In the genomic region with DNA sequence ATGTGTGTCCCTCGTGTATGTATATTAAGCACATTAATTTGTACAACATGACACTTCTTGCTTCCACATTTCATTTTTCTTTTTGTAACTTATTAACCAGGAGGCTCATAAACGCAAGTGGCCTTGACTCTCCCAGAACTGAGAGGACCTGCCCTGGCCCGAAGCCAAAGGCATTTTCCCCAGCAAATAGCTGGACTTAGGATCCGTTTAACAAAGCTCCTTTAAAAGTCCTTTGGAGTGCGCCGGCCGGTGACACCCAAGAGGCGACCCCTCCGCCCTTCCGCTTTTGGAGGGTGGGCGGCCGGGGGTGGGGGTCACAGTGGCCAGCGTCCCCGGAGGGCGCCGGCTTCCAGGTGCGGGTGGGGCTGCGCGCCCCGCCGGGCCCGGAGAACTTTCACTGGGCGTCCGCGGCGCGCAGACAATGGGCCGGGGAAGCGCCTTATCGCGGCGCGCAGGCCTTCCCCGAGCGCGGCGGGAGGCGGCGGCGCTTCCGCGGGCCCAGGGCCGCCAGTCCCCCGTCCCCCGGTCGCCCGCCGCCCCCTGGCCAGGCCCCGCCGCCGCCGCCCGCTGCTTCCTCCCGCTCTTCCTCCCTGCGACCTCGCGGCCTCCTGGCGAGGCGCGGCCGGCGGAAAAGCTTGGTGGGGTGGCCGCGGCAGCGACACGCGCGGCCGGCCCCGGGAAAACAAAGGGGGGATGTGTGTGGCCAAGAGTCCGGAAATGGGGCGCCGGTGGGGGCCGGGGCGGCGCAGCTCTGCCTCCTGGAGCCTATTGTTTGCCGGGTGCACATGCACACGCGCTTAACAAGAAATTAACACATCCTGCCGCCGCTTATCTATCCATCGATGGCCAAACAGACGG, we compare ENCODE assay signal across 1 cellular context.
TF ChIP-seq lines count a peak whose summit lies in the region.

No MANE protein-coding gene starts in this region.

TF ChIP-seq in K562, 482 proteins besides CTCF, POLR2A, EP300 and RAD21 (continued from another document and continues in another):
- TF ChIP-seq STAT6 (CRISPR knock-in tag; IDR thresholded peaks at IDR 0.05) (no peak), PHF20 (IDR thresholded peaks at IDR 0.05; ENCODE audit: partially characterized antibody) (peak; percentile 52), ZNF830 (CRISPR knock-in tag; IDR thresholded peaks at IDR 0.05) (no peak), KDM2B (CRISPR knock-in tag; IDR thresholded peaks at IDR 0.05) (no peak), MTA1 (IDR thresholded peaks at IDR 0.05; ENCODE audit: borderline replicate concordance) (peak; percentile 33), MCM7 (IDR thresholded peaks at IDR 0.05) (no peak), ELK1 (CRISPR knock-in tag; IDR thresholded peaks at IDR 0.05) (no peak), MAX (CRISPR knock-in tag; IDR thresholded peaks at IDR 0.05) (peak; percentile 88), ASH1L (IDR thresholded peaks at IDR 0.05; ENCODE audit: borderline replicate concordance, low read depth, partially characterized antibody) (no peak), ZNF77 (CRISPR knock-in tag; IDR thresholded peaks at IDR 0.05) (no peak), ARID2 (IDR thresholded peaks at IDR 0.05) (no peak), RBBP5 (IDR thresholded peaks at IDR 0.05; ENCODE audit: borderline replicate concordance, insufficient read depth, low read length, poor library complexity, severe bottlenecking) (peak; percentile 68), GTF2A2 (tag; IDR thresholded peaks at IDR 0.05) (no peak), NFATC3 (IDR thresholded peaks at IDR 0.05) (no peak), ZNF174 (CRISPR knock-in tag; IDR thresholded peaks at IDR 0.05) (no peak), TEAD2 (tag; IDR thresholded peaks at IDR 0.05) (peak; percentile 59; the same call in 1 of the 2 replicates), HOXB6 (CRISPR knock-in tag; IDR thresholded peaks at IDR 0.05; ENCODE audit: borderline replicate concordance) (no peak), NFIC (IDR thresholded peaks at IDR 0.05) (peak; percentile 98), ZNF408 (CRISPR knock-in tag; IDR thresholded peaks at IDR 0.05; ENCODE audit: low read depth) (no peak), MIER1 (IDR thresholded peaks at IDR 0.05; ENCODE audit: low read depth) (no peak), L3MBTL2 (IDR thresholded peaks at IDR 0.05) (peak; percentile 99), ETV5 (CRISPR knock-in tag; IDR thresholded peaks at IDR 0.05; ENCODE audit: low read depth) (peak; percentile 97), MEF2A (IDR thresholded peaks at IDR 0.05; ENCODE audit: control insufficient read depth, low read depth, low read length) (no peak), SMARCC2 (IDR thresholded peaks at IDR 0.05; ENCODE audit: low read depth) (0 out of 2 replicates have a peak, but pooled peaks have one; percentile 37), POLR3G (IDR thresholded peaks at IDR 0.05; ENCODE audit: extremely low read depth, insufficient read length, insufficient replicate concordance) (no peak), BACH1 (tag; IDR thresholded peaks at IDR 0.05) (no peak), MTA3 (IDR thresholded peaks at IDR 0.05; ENCODE audit: borderline replicate concordance) (0 out of 2 replicates have a peak, but pooled peaks have one; percentile 24), SFPQ (IDR thresholded peaks at IDR 0.05; ENCODE audit: low read depth, low read length) (no peak), ZBTB2 (IDR thresholded peaks at IDR 0.05) (peak; percentile 49; the same call in 1 of the 2 replicates)
- TF ChIP-seq, protein P1, sequence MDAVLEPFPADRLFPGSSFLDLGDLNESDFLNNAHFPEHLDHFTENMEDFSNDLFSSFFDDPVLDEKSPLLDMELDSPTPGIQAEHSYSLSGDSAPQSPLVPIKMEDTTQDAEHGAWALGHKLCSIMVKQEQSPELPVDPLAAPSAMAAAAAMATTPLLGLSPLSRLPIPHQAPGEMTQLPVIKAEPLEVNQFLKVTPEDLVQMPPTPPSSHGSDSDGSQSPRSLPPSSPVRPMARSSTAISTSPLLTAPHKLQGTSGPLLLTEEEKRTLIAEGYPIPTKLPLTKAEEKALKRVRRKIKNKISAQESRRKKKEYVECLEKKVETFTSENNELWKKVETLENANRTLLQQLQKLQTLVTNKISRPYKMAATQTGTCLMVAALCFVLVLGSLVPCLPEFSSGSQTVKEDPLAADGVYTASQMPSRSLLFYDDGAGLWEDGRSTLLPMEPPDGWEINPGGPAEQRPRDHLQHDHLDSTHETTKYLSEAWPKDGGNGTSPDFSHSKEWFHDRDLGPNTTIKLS (IDR thresholded peaks at IDR 0.05; ENCODE audit: borderline replicate concordance, low read depth) = peak; percentile 71; the same call in 1 of the 2 replicates
- TF ChIP-seq, protein P2, sequence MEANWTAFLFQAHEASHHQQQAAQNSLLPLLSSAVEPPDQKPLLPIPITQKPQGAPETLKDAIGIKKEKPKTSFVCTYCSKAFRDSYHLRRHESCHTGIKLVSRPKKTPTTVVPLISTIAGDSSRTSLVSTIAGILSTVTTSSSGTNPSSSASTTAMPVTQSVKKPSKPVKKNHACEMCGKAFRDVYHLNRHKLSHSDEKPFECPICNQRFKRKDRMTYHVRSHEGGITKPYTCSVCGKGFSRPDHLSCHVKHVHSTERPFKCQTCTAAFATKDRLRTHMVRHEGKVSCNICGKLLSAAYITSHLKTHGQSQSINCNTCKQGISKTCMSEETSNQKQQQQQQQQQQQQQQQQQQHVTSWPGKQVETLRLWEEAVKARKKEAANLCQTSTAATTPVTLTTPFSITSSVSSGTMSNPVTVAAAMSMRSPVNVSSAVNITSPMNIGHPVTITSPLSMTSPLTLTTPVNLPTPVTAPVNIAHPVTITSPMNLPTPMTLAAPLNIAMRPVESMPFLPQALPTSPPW (CRISPR knock-in tag; IDR thresholded peaks at IDR 0.05) = peak; percentile 92
- TF ChIP-seq, protein P3, sequence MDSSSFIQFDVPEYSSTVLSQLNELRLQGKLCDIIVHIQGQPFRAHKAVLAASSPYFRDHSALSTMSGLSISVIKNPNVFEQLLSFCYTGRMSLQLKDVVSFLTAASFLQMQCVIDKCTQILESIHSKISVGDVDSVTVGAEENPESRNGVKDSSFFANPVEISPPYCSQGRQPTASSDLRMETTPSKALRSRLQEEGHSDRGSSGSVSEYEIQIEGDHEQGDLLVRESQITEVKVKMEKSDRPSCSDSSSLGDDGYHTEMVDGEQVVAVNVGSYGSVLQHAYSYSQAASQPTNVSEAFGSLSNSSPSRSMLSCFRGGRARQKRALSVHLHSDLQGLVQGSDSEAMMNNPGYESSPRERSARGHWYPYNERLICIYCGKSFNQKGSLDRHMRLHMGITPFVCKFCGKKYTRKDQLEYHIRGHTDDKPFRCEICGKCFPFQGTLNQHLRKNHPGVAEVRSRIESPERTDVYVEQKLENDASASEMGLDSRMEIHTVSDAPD (CRISPR knock-in tag; IDR thresholded peaks at IDR 0.05) = no peak
- TF ChIP-seq, protein P4, sequence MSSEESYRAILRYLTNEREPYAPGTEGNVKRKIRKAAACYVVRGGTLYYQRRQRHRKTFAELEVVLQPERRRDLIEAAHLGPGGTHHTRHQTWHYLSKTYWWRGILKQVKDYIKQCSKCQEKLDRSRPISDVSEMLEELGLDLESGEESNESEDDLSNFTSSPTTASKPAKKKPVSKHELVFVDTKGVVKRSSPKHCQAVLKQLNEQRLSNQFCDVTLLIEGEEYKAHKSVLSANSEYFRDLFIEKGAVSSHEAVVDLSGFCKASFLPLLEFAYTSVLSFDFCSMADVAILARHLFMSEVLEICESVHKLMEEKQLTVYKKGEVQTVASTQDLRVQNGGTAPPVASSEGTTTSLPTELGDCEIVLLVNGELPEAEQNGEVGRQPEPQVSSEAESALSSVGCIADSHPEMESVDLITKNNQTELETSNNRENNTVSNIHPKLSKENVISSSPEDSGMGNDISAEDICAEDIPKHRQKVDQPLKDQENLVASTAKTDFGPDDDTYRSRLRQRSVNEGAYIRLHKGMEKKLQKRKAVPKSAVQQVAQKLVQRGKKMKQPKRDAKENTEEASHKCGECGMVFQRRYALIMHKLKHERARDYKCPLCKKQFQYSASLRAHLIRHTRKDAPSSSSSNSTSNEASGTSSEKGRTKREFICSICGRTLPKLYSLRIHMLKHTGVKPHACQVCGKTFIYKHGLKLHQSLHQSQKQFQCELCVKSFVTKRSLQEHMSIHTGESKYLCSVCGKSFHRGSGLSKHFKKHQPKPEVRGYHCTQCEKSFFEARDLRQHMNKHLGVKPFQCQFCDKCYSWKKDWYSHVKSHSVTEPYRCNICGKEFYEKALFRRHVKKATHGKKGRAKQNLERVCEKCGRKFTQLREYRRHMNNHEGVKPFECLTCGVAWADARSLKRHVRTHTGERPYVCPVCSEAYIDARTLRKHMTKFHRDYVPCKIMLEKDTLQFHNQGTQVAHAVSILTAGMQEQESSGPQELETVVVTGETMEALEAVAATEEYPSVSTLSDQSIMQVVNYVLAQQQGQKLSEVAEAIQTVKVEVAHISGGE (CRISPR knock-in tag; IDR thresholded peaks at IDR 0.05) = peak in 2 of 3 experiments; percentile 35 to 83; a peak in 2 of 6 replicates
- TF ChIP-seq, protein P5, sequence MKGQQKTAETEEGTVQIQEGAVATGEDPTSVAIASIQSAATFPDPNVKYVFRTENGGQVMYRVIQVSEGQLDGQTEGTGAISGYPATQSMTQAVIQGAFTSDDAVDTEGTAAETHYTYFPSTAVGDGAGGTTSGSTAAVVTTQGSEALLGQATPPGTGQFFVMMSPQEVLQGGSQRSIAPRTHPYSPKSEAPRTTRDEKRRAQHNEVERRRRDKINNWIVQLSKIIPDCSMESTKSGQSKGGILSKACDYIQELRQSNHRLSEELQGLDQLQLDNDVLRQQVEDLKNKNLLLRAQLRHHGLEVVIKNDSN (CRISPR knock-in tag; IDR thresholded peaks at IDR 0.05) = no peak
